1 cellular context compared by ENCODE assay signal in genomic region chr6:20464041-20464440, GRCh38.
TF ChIP-seq lines count a peak whose summit lies in the region.

No MANE protein-coding gene starts in this region.

TF ChIP-seq in GM12878, 131 proteins besides CTCF, POLR2A, EP300 and RAD21 (continued from another document):
- TF ChIP-seq ZNF592 (IDR thresholded peaks at IDR 0.05) (no peak), NFYA (IDR thresholded peaks at IDR 0.05; ENCODE audit: borderline replicate concordance, low read depth, low read length) (no peak), IKZF2 (IDR thresholded peaks at IDR 0.05) (no peak), IRF5 (IDR thresholded peaks at IDR 0.05; ENCODE audit: borderline replicate concordance) (no peak), CREM (IDR thresholded peaks at IDR 0.05; ENCODE audit: low read depth) (0 out of 2 replicates have a peak, but pooled peaks have one; percentile 13)
